In the genomic region with DNA sequence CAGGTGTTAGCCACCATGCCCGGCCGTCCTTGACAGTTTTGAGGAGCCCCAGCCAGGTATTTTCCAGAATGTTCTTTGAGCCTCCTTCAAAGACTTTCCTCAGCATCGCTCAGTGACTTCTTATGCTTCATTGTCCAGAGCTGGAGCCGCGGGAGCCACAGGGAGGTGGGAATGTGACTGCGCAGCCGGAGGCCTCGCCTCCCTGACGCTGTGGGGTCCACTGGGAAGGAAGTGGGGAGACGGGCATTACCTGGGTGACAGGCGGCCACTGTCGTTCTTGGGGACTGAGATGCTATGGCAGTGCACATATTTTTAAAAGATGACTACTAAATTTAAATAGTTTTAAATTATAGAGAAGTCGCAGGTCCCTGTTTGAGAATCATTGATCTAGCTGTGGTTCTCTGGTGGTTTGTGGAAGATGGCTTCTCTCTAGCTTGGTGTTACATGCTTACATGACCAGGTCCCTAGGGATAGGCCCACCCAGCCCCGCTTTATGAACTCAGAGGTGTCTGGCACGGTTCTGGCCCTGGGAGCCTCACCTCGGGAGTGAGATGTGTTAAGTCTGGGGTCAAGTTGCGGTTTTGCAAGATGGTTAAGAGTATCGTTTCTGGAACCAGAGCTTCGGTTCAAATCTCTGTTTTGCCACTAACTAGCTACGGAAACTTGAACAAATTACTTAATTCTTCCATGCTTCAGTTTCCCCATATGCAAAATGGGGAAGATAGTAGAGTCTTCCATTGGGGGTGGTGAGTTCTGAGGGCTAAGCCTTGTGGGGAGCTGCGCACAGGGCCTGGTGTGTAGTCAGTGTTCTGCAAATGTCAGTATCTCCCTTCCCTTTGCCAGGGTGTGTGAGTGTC, we compare ENCODE assay signal across 35 cellular contexts. TPM values are rescaled to one million over a fixed set of nuclear protein-coding genes. Genes with fewer than 3 reads are reported as not detected.
"Had no signal": no experiment of that assay in that cellular context is flagged by ENCODE, and none has a peak within 500 bp of the region (broad histone marks: within the 10 kb centered on the region; RNA-seq: fewer than 3 reads in every experiment).

No MANE protein-coding gene starts in this region.

- H3K4me3 ChIP-seq: adrenal gland, body of pancreas, breast epithelium, PC-9 had no signal

- H3K4me2 ChIP-seq: PC-9 had no signal

- H3K27me3 ChIP-seq: adrenal gland, body of pancreas, breast epithelium had no signal

- H3K27ac ChIP-seq: adrenal gland, body of pancreas, breast epithelium, PC-9, RWPE1, VCaP had no signal

- DNase-seq: activated B cell treated with CpG ODN at 0.5 μM for 24 hours; activated CD4-positive, alpha-beta T cell treated with anti-CD3 and anti-CD28 coated beads for 48 hours; activated CD4-positive, alpha-beta T cell treated with anti-CD3 and anti-CD28 coated beads, Interleukin-2, amount 50 U/mL, for 4 hours; activated CD4-positive, CD25-positive, alpha-beta regulatory T cell treated with anti-CD3 and anti-CD28 coated beads, Interleukin-2, amount 50 U/mL, for 72 hours; activated CD8-positive, alpha-beta T cell treated with anti-CD3 and anti-CD28 coated beads for 36 hours; activated effector memory CD4-positive, alpha-beta T cell treated with anti-CD3 and anti-CD28 coated beads, Interleukin-2, amount 50 U/mL, for 16 hours; activated naive CD4-positive, alpha-beta T cell; activated naive CD4-positive, alpha-beta T cell treated with anti-CD3 and anti-CD28 coated beads, Interleukin-2, amount 50 U/mL, for 16 hours; activated naive CD8-positive, alpha-beta T cell treated with anti-CD3 and anti-CD28 coated beads, Interleukin-2, amount 10 ng/mL, durations not matched to agents 7 days and 5 days; activated T-cell treated with anti-CD3 and anti-CD28 coated beads, Interleukin-2, amount 50 U/mL, for 1 hour; activated T-cell treated with anti-CD3 and anti-CD28 coated beads, Interleukin-2, amount 50 U/mL, for 72 hours; adrenal gland; body of pancreas; cerebellar nuclear complex; NCI-H1105; NCI-H1417 treated with DMSO at 0.1 percent for 48 hours; NCI-H187 treated with DMSO at 0.1 percent for 48 hours; NCI-H2081; NCI-H226; NCI-H446 treated with DMSO at 0.1 percent for 48 hours; NCI-H524; NCI-H69; NK-92 treated with Interleukin-12 subunit alpha and Interleukin-12 subunit beta, amount 100 ng/mL, for 24 hours; PC-9; SIG-M5; T-cell; T-helper 17 cell; T-helper 9 cell had no signal

- H3K9me3 ChIP-seq: adrenal gland, breast epithelium had no signal

- H3K4me1 ChIP-seq: adrenal gland, body of pancreas, breast epithelium had no signal

- ATAC-seq: activated CD8-positive, alpha-beta T cell treated with anti-CD3 and anti-CD28 coated beads for 36 hours; activated T-cell treated with anti-CD3 and anti-CD28 coated beads, Interleukin-2, amount 50 U/mL, for 72 hours; activated T-helper 17 cell treated with anti-CD3 and anti-CD28 coated beads, Interleukin-2, amount 50 U/mL, for 72 hours; body of pancreas; Right ventricle myocardium inferior; SK-N-SH treated with all-trans-retinoic acid at 6 μM for 48 hours; T-cell; T-helper 17 cell had no signal

- H2AFZ ChIP-seq: PC-9 had no signal

- H3K36me3 ChIP-seq: adrenal gland, breast epithelium had no signal

RNA-seq across cellular contexts. Expression of gene ATP2C2, which starts 53.0 kb away (rescaled TPM):
- total RNA-seq: activated B cell treated with CpG ODN at 0.5 μM for 24 hours; activated CD8-positive, alpha-beta memory T cell treated with anti-CD3 and anti-CD28 coated beads for 36 hours; activated CD8-positive, alpha-beta T cell treated with anti-CD3 and anti-CD28 coated beads for 36 hours; activated naive CD8-positive, alpha-beta T cell treated with anti-CD3 and anti-CD28 coated beads, Interleukin-2, amount 10 ng/mL, durations not matched to agents 7 days and 5 days; activated T-helper 17 cell treated with anti-CD3 and anti-CD28 coated beads, Interleukin-2, amount 50 U/mL, for 72 hours; Right ventricle myocardium inferior; T-cell; T-helper 17 cell had no signal
